14 cellular contexts compared by ENCODE assay signal in the genomic region with DNA sequence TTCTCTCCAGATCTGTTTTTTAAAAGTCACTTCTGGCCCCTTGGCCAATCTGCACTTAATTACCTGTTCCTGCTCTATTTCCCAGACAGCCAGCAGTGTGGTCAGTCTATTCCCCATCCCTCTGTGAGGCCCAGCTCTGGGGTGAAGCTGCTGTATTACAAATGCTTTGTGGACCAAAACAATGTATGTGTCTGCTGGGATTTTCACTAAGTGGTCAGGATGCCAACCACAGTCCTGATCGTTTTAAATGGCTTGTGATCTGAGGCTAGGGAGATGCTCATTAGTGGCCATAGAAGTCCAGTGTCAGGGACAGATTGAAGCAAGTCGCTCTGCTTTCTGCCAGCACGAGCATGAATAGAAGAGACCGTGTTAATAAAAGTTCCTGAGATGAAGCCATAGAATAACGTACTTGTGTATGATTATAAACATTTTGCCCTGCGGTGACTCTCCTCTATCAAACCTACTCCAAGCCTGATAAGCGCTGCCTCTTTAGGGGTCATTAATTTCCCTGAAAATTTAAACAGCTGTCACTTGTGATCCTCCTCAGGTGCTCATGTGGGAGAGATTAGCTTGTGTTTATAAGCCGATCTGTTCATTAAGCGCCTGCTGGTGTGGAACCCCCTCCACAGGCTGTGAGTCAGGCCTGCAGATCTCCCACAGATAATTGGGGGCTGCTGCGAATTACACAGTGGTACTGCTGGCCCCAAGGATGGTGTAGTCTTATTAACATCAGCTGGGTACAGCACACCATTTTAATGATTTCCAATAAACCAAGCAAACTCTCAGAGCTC.
DNase-seq lines count a peak whose midpoint lies in the region; ATAC-seq lines count a peak whose summit lies in the region.
"Had no signal": no experiment of that assay in that cellular context is flagged by ENCODE, and none has a peak within 500 bp of the region (broad histone marks: within the 10 kb centered on the region; RNA-seq: fewer than 3 reads in every experiment).

No MANE protein-coding gene starts in this region.

- no peak overlapping the region for H3K4me3 ChIP-seq in naive thymus-derived CD4-positive, alpha-beta T cell (ENCODE audit: low read length)
- H3K4me3 ChIP-seq: esophagus muscularis mucosa, upper lobe of right lung had no signal

- intact Hi-C loops in naive thymus-derived CD4-positive, alpha-beta T cell (cut with micrococcal nuclease): no loop called here

- no peaks in the 10 kb centered on the region for H3K9me3 Mint-ChIP-seq in naive thymus-derived CD4-positive, alpha-beta T cell
- H3K9me3 Mint-ChIP-seq: activated naive CD4-positive, alpha-beta T cell treated with anti-CD3 and anti-CD28 coated beads, Interleukin-2, amount 10 ng/mL, durations not matched to agents 7 days and 5 days had no signal

- H3K27ac Mint-ChIP-seq in naive thymus-derived CD4-positive, alpha-beta T cell: no peak overlapping the region
- H3K27ac Mint-ChIP-seq: activated naive CD4-positive, alpha-beta T cell treated with anti-CD3 and anti-CD28 coated beads, Interleukin-2, amount 10 ng/mL, durations not matched to agents 7 days and 5 days had no signal

- no peaks in the 10 kb centered on the region for H3K36me3 ChIP-seq in naive thymus-derived CD4-positive, alpha-beta T cell (ENCODE audit: control insufficient read depth in 2 of 3, insufficient read depth in 3 of 3, low read length in 3 of 3)
- H3K36me3 ChIP-seq: esophagus muscularis mucosa, upper lobe of right lung had no signal

- DNase-seq in COLO668 (lab: John Stamatoyannopoulos, UW; ENCODE audit: unreplicated experiment) (peak; percentile 53), NCI-H146 (lab: John Stamatoyannopoulos, UW) (peak; percentile 95), NCI-H82 (lab: John Stamatoyannopoulos, UW) (peak; percentile 98), glomerular visceral epithelial cell (ENCODE audit: extremely low spot score) (peak; percentile 6), GDM1 (lab: John Stamatoyannopoulos, UW) (no peak), NCI-H1048 (lab: John Stamatoyannopoulos, UW) (no peak)
- DNase-seq in naive thymus-derived CD4-positive, alpha-beta T cell: no peak
- DNase-seq: activated naive CD4-positive, alpha-beta T cell treated with anti-CD3 and anti-CD28 coated beads, Interleukin-2, amount 10 ng/mL, durations not matched to agents 7 days and 5 days; EL; HCEC 1CT; stimulated activated CD4-positive, alpha-beta T cell treated with anti-CD3 and anti-CD28 coated beads, Interleukin-1b, Interleukin-23, amount 100 ng/mL, for 48 hours; upper lobe of right lung had no signal

- H3K9me3 ChIP-seq in naive thymus-derived CD4-positive, alpha-beta T cell (ENCODE audit: control insufficient read depth in 2 of 3, low read length in 3 of 3): no peaks in the 10 kb centered on the region
- H3K9me3 ChIP-seq: esophagus muscularis mucosa, upper lobe of right lung had no signal

- no peak overlapping the region for H3K27ac ChIP-seq in naive thymus-derived CD4-positive, alpha-beta T cell (ENCODE audit: low read depth, low read length)
- H3K27ac ChIP-seq: esophagus muscularis mucosa, upper lobe of right lung had no signal

- H3K27me3 ChIP-seq in naive thymus-derived CD4-positive, alpha-beta T cell (ENCODE audit: control insufficient read depth in 2 of 2, insufficient read depth in 2 of 2, low read length in 2 of 2): no peaks in the 10 kb centered on the region
- H3K27me3 ChIP-seq: esophagus muscularis mucosa, upper lobe of right lung had no signal

- H3K4me3 Mint-ChIP-seq in naive thymus-derived CD4-positive, alpha-beta T cell: no peak overlapping the region
- H3K4me3 Mint-ChIP-seq: activated naive CD4-positive, alpha-beta T cell treated with anti-CD3 and anti-CD28 coated beads, Interleukin-2, amount 10 ng/mL, durations not matched to agents 7 days and 5 days had no signal

- POLR2A ChIA-PET in naive thymus-derived CD4-positive, alpha-beta T cell (lab: Charles Lee): no interaction called here

- CTCF ChIA-PET in naive thymus-derived CD4-positive, alpha-beta T cell (lab: Charles Lee): no interaction called here

- H3K36me3 Mint-ChIP-seq in naive thymus-derived CD4-positive, alpha-beta T cell: peaks cover 0 to 4% (median 0%) of the 10 kb centered on the region in 5 donors
- H3K36me3 Mint-ChIP-seq: activated naive CD4-positive, alpha-beta T cell treated with anti-CD3 and anti-CD28 coated beads, Interleukin-2, amount 10 ng/mL, durations not matched to agents 7 days and 5 days had no signal

- H3K4me1 ChIP-seq in naive thymus-derived CD4-positive, alpha-beta T cell (ENCODE audit: control insufficient read depth in 2 of 2, insufficient read depth in 2 of 2, low read length in 2 of 2): no peaks in the 10 kb centered on the region
- H3K4me1 ChIP-seq: upper lobe of right lung had no signal

- H3K27me3 Mint-ChIP-seq in naive thymus-derived CD4-positive, alpha-beta T cell: no peaks in the 10 kb centered on the region
- H3K27me3 Mint-ChIP-seq: activated naive CD4-positive, alpha-beta T cell treated with anti-CD3 and anti-CD28 coated beads, Interleukin-2, amount 10 ng/mL, durations not matched to agents 7 days and 5 days had no signal

- no peaks in the 10 kb centered on the region for H3K4me1 Mint-ChIP-seq in naive thymus-derived CD4-positive, alpha-beta T cell
- H3K4me1 Mint-ChIP-seq: activated naive CD4-positive, alpha-beta T cell treated with anti-CD3 and anti-CD28 coated beads, Interleukin-2, amount 10 ng/mL, durations not matched to agents 7 days and 5 days had no signal

- ATAC-seq in naive thymus-derived CD4-positive, alpha-beta T cell: no peak
- no peak for ATAC-seq in GM19324 (IDR thresholded peaks at IDR 0.05; ENCODE audit: low FRiP score, unreplicated experiment)
- ATAC-seq: upper lobe of right lung had no signal

Comparison
In these comparisons a context has a peak if more than half of its experiments do, and no peak if none do; other contexts are left out.
1. DNase-seq: peak in COLO668 (single experiment), NCI-H146 (single experiment), NCI-H82 (single experiment) and glomerular visceral epithelial cell (single experiment); none in naive thymus-derived CD4-positive, alpha-beta T cell (0 of 9), GDM1 (single experiment) and NCI-H1048 (single experiment).